In genomic region chr6:52283111-52283510, GRCh38 we compare ENCODE assay signal across 12 cellular contexts. TPM values are rescaled to one million over a fixed set of nuclear protein-coding genes. Genes with fewer than 3 reads are reported as not detected.
DNase-seq lines count a peak whose midpoint lies in the region; ATAC-seq and TF ChIP-seq lines count a peak whose summit lies in the region.
"Had no signal": no experiment of that assay in that cellular context is flagged by ENCODE, and none has a peak within 500 bp of the region (broad histone marks: within the 10 kb centered on the region; RNA-seq: fewer than 3 reads in every experiment).

No MANE protein-coding gene starts in this region.

- no peaks in the 10 kb centered on the region for H3K4me1 ChIP-seq in hepatocyte (ENCODE audit: insufficient read depth)

- no peak for TF ChIP-seq CTCF in 22Rv1 (IDR thresholded peaks at IDR 0.05)
- TF ChIP-seq CTCF in GM12875 (IDR thresholded peaks at IDR 0.05; ENCODE audit: borderline replicate concordance, insufficient read depth, low read depth, low read length): no peak
- TF ChIP-seq CTCF in SU-DHL-6 (IDR thresholded peaks at IDR 0.05; ENCODE audit: insufficient read depth, low read length, poor library complexity, severe bottlenecking): no peak
- no peak for TF ChIP-seq CTCF in hepatocyte (IDR thresholded peaks at IDR 0.05; ENCODE audit: poor library complexity)

- DNase-seq in hepatocyte (ENCODE audit: low spot score): no peak
- no peak for DNase-seq in NCI-H2227 treated with DMSO at 0.1 percent for 48 hours (lab: John Stamatoyannopoulos, UW)
- DNase-seq in sciatic nerve (ENCODE audit: low spot score): no peak
- DNase-seq: amygdala, foreskin melanocyte, NCI-H187 treated with DMSO at 0.1 percent for 48 hours had no signal

- H3K9me3 ChIP-seq in SU-DHL-6 (ENCODE audit: insufficient read depth, low read length): no peaks in the 10 kb centered on the region
- no peaks in the 10 kb centered on the region for H3K9me3 ChIP-seq in hepatocyte (ENCODE audit: low read depth)

- H3K9me2 ChIP-seq in SU-DHL-6 (replicated peaks; ENCODE audit: insufficient read depth, low read length) (no peaks in the 10 kb centered on the region), hepatocyte (replicated peaks; ENCODE audit: insufficient read depth) (no peaks in the 10 kb centered on the region)

- H3K27ac ChIP-seq in 22Rv1: peak overlapping the region; percentile 88
- peak overlapping the region; percentile 76; the same call in 1 of the 2 replicates for H3K27ac ChIP-seq in SU-DHL-6 (ENCODE audit: low read depth, low read length)
- H3K27ac ChIP-seq in hepatocyte: no peak overlapping the region

- WGBS in hepatocyte (ENCODE audit: low lambda C conversion rate, missing lambda C conversion rate): 64% methylated on average over 6 of the region's 6 CpGs

- no peaks in the 10 kb centered on the region for H3K27me3 ChIP-seq in SU-DHL-6 (ENCODE audit: low read length)
- H3K27me3 ChIP-seq in hepatocyte: no peaks in the 10 kb centered on the region

- H3K79me2 ChIP-seq in SU-DHL-6 (ENCODE audit: insufficient read depth, low read length) (peaks cover 64% of the 10 kb centered on the region), hepatocyte (peaks cover 42% of the 10 kb centered on the region)

- ATAC-seq in GM19395 (IDR thresholded peaks at IDR 0.05; ENCODE audit: unreplicated experiment): no peak
- ATAC-seq in sciatic nerve: no peak
- ATAC-seq in HG03442 (IDR thresholded peaks at IDR 0.05; ENCODE audit: unreplicated experiment): no peak

- peaks cover 47% of the 10 kb centered on the region for H4K20me1 ChIP-seq in SU-DHL-6 (ENCODE audit: low read depth, low read length)
- no peaks in the 10 kb centered on the region for H4K20me1 ChIP-seq in hepatocyte (ENCODE audit: insufficient read depth, poor library complexity, severe bottlenecking)

- peak overlapping the region; percentile 81 for H3K4me2 ChIP-seq in SU-DHL-6 (ENCODE audit: low read depth, low read length, poor library complexity, severe bottlenecking)
- peak overlapping the region; percentile 93 for H3K4me2 ChIP-seq in hepatocyte

- peak overlapping the region; percentile 13 for H3K4me3 ChIP-seq in GM12875 (ENCODE audit: low read depth, low read length)
- H3K4me3 ChIP-seq in SU-DHL-6 (ENCODE audit: insufficient read depth, low read length, poor library complexity, severe bottlenecking): peak overlapping the region; percentile 94
- no peak overlapping the region for H3K4me3 ChIP-seq in hepatocyte

- H2AFZ ChIP-seq in SU-DHL-6 (ENCODE audit: low read depth, low read length, severe bottlenecking) (no peak overlapping the region), hepatocyte (no peak overlapping the region)

- peaks cover 34% of the 10 kb centered on the region for H3F3A ChIP-seq in SU-DHL-6 (ENCODE audit: insufficient read depth)

- intact Hi-C loops in sciatic nerve (cut with DNase I): no loop called here

- peak overlapping the region; percentile 87 for H3K9ac ChIP-seq in SU-DHL-6 (ENCODE audit: low read length)

- H3K36me3 ChIP-seq in SU-DHL-6 (ENCODE audit: low read length): peaks cover 59% of the 10 kb centered on the region
- H3K36me3 ChIP-seq in hepatocyte (replicated peaks; ENCODE audit: insufficient read depth, low read depth): no peaks in the 10 kb centered on the region

RNA-seq across cellular contexts. Expression of gene MCM3, which starts 1.4 kb away (rescaled TPM):
- total RNA-seq in hepatocyte (36.4 and 40.7 TPM in 2 replicates), sciatic nerve (27.4 TPM)
- 32.6 and 33.8 TPM in 2 replicates for polyA plus RNA-seq in hepatocyte

RNA-seq across cellular contexts. Expression of gene IL17F, which starts 38.8 kb away (rescaled TPM):
- total RNA-seq in hepatocyte (not detected in 2 replicates), sciatic nerve (not detected)
- not detected in 2 replicates for polyA plus RNA-seq in hepatocyte
- total RNA-seq: T-helper 2 cell treated with Interferon-gamma antibody and Interleukin-4, amounts not matched to agents 100 ng/mL and 5 ng/mL, for 36 hours had no signal
